ENCODE assay signal across 1 cellular context in genomic region chr12:54191550-54192022, GRCh38.
TF ChIP-seq lines count a peak whose summit lies in the region.

No MANE protein-coding gene starts in this region.

TF ChIP-seq in HEK293, 187 proteins besides CTCF, POLR2A, EP300 and RAD21 (continued from another document and continues in another):
- peak; percentile 68 for TF ChIP-seq ZNF76 (tag by site-specific recombination; IDR thresholded peaks at IDR 0.05; ENCODE audit: borderline replicate concordance, low read depth)
- TF ChIP-seq ZNF785 (tag by site-specific recombination; IDR thresholded peaks at IDR 0.05) = no peak
- TF ChIP-seq REST (tag by site-specific recombination; IDR thresholded peaks at IDR 0.05) = peak; percentile 40; the same call in 1 of the 2 replicates
- TF ChIP-seq, protein P1, sequence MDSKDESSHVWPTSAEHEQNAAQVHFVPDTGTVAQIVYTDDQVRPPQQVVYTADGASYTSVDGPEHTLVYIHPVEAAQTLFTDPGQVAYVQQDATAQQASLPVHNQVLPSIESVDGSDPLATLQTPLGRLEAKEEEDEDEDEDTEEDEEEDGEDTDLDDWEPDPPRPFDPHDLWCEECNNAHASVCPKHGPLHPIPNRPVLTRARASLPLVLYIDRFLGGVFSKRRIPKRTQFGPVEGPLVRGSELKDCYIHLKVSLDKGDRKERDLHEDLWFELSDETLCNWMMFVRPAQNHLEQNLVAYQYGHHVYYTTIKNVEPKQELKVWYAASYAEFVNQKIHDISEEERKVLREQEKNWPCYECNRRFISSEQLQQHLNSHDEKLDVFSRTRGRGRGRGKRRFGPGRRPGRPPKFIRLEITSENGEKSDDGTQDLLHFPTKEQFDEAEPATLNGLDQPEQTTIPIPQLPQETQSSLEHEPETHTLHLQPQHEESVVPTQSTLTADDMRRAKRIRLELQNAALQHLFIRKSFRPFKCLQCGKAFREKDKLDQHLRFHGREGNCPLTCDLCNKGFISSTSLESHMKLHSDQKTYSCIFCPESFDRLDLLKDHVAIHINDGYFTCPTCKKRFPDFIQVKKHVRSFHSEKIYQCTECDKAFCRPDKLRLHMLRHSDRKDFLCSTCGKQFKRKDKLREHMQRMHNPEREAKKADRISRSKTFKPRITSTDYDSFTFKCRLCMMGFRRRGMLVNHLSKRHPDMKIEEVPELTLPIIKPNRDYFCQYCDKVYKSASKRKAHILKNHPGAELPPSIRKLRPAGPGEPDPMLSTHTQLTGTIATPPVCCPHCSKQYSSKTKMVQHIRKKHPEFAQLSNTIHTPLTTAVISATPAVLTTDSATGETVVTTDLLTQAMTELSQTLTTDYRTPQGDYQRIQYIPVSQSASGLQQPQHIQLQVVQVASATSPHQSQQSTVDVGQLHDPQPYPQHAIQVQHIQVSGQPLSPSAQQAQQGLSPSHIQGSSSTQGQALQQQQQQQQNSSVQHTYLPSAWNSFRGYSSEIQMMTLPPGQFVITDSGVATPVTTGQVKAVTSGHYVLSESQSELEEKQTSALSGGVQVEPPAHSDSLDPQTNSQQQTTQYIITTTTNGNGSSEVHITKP (tag by site-specific recombination; IDR thresholded peaks at IDR 0.05) = peak; percentile 69
- no peak for TF ChIP-seq ZNF138 (tag by site-specific recombination; IDR thresholded peaks at IDR 0.05; ENCODE audit: borderline replicate concordance)
- TF ChIP-seq MYNN (tag by site-specific recombination; IDR thresholded peaks at IDR 0.05; ENCODE audit: borderline replicate concordance) = 0 out of 2 replicates have a peak, but pooled peaks have one; percentile 14
- no peak for TF ChIP-seq ZNF777 (tag by site-specific recombination; IDR thresholded peaks at IDR 0.05; ENCODE audit: borderline replicate concordance)
- TF ChIP-seq ZNF658 (tag by site-specific recombination; IDR thresholded peaks at IDR 0.05) = no peak
- no peak for TF ChIP-seq GLI4 (tag by site-specific recombination; IDR thresholded peaks at IDR 0.05)
- peak; percentile 64; the same call in 1 of the 2 replicates for TF ChIP-seq ZSCAN23 (tag by site-specific recombination; IDR thresholded peaks at IDR 0.05)
- peak; percentile 87 for TF ChIP-seq ZBTB8A (tag by site-specific recombination; IDR thresholded peaks at IDR 0.05)
- no peak; the same call in 1 of the 2 replicates for TF ChIP-seq FEZF1 (tag by site-specific recombination; IDR thresholded peaks at IDR 0.05)
- no peak for TF ChIP-seq ZNF473 (tag by site-specific recombination; IDR thresholded peaks at IDR 0.05)
- TF ChIP-seq, protein P2, sequence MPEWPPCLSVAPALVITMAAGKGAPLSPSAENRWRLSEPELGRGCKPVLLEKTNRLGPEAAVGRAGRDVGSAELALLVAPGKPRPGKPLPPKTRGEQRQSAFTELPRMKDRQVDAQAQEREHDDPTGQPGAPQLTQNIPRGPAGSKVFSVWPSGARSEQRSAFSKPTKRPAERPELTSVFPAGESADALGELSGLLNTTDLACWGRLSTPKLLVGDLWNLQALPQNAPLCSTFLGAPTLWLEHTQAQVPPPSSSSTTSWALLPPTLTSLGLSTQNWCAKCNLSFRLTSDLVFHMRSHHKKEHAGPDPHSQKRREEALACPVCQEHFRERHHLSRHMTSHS (tag by site-specific recombination; IDR thresholded peaks at IDR 0.05) = no peak
- no peak for TF ChIP-seq ZNF792 (tag by site-specific recombination; IDR thresholded peaks at IDR 0.05)
- no peak; the same call in 1 of the 2 replicates for TF ChIP-seq ZNF660 (tag by site-specific recombination; IDR thresholded peaks at IDR 0.05)
- no peak for TF ChIP-seq ZNF311 (tag by site-specific recombination; IDR thresholded peaks at IDR 0.05; ENCODE audit: borderline replicate concordance)
- no peak for TF ChIP-seq ZNF645 (tag by site-specific recombination; IDR thresholded peaks at IDR 0.05)
- TF ChIP-seq KLF1 (tag by site-specific recombination; IDR thresholded peaks at IDR 0.05) = no peak
- no peak for TF ChIP-seq ZFP41 (tag by site-specific recombination; IDR thresholded peaks at IDR 0.05; ENCODE audit: borderline replicate concordance)
- TF ChIP-seq SETDB1 (IDR thresholded peaks at IDR 0.05; ENCODE audit: insufficient read length, low read length) = no peak
- 0 out of 2 replicates have a peak, but pooled peaks have one; percentile 44 for TF ChIP-seq INSM2 (tag by site-specific recombination; IDR thresholded peaks at IDR 0.05)
- no peak for TF ChIP-seq ZNF768 (tag by site-specific recombination; IDR thresholded peaks at IDR 0.05)
- TF ChIP-seq ZNF10 (tag by site-specific recombination; IDR thresholded peaks at IDR 0.05) = no peak
- no peak for TF ChIP-seq ZNF514 (tag by site-specific recombination; IDR thresholded peaks at IDR 0.05)
- TF ChIP-seq, protein P3, sequence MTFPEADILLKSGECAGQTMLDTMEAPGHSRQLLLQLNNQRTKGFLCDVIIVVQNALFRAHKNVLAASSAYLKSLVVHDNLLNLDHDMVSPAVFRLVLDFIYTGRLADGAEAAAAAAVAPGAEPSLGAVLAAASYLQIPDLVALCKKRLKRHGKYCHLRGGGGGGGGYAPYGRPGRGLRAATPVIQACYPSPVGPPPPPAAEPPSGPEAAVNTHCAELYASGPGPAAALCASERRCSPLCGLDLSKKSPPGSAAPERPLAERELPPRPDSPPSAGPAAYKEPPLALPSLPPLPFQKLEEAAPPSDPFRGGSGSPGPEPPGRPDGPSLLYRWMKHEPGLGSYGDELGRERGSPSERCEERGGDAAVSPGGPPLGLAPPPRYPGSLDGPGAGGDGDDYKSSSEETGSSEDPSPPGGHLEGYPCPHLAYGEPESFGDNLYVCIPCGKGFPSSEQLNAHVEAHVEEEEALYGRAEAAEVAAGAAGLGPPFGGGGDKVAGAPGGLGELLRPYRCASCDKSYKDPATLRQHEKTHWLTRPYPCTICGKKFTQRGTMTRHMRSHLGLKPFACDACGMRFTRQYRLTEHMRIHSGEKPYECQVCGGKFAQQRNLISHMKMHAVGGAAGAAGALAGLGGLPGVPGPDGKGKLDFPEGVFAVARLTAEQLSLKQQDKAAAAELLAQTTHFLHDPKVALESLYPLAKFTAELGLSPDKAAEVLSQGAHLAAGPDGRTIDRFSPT (tag by site-specific recombination; IDR thresholded peaks at IDR 0.05) = no peak
- TF ChIP-seq, protein P4, sequence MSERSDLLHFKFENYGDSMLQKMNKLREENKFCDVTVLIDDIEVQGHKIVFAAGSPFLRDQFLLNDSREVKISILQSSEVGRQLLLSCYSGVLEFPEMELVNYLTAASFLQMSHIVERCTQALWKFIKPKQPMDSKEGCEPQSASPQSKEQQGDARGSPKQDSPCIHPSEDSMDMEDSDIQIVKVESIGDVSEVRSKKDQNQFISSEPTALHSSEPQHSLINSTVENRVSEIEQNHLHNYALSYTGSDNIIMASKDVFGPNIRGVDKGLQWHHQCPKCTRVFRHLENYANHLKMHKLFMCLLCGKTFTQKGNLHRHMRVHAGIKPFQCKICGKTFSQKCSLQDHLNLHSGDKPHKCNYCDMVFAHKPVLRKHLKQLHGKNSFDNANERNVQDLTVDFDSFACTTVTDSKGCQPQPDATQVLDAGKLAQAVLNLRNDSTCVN (tag by site-specific recombination; optimal IDR thresholded peaks at IDR 0.05) = peak; percentile 11
- TF ChIP-seq, protein P5, sequence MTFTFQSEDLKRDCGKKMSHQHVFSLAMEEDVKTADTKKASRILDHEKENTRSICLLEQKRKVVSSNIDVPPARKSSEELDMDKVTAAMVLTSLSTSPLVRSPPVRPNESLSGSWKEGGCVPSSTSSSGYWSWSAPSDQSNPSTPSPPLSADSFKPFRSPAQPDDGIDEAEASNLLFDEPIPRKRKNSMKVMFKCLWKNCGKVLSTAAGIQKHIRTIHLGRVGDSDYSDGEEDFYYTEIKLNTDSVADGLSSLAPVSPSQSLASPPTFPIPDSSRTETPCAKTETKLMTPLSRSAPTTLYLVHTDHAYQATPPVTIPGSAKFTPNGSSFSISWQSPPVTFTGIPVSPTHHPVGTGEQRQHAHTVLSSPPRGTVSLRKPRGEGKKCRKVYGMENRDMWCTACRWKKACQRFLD (tag by site-specific recombination; IDR thresholded peaks at IDR 0.05) = no peak
- no peak for TF ChIP-seq ZNF521 (tag by site-specific recombination; IDR thresholded peaks at IDR 0.05)
- TF ChIP-seq ZNF16 (tag by site-specific recombination; IDR thresholded peaks at IDR 0.05; ENCODE audit: low read depth) = no peak
- TF ChIP-seq ZNF146 (tag by site-specific recombination; IDR thresholded peaks at IDR 0.05) = no peak
- TF ChIP-seq RBAK (tag by site-specific recombination; IDR thresholded peaks at IDR 0.05) = no peak
- peak; percentile 96 for TF ChIP-seq ZNF335 (tag by site-specific recombination; conservative IDR thresholded peaks at IDR 0.05)
- TF ChIP-seq ZNF404 (tag by site-specific recombination; IDR thresholded peaks at IDR 0.05) = 0 out of 2 replicates have a peak, but pooled peaks have one; percentile 6
- no peak; the same call in 1 of the 2 replicates for TF ChIP-seq YY1 (tag by site-specific recombination; IDR thresholded peaks at IDR 0.05)
- no peak for TF ChIP-seq ZNF624 (tag by site-specific recombination; IDR thresholded peaks at IDR 0.05)
- no peak for TF ChIP-seq ZNF266 (tag by site-specific recombination; IDR thresholded peaks at IDR 0.05; ENCODE audit: low read depth)
- no peak for TF ChIP-seq SCRT1 (tag by site-specific recombination; IDR thresholded peaks at IDR 0.05; ENCODE audit: borderline replicate concordance)
- TF ChIP-seq IKZF3 (tag by site-specific recombination; IDR thresholded peaks at IDR 0.05) = peak; percentile 54; the same call in 1 of the 2 replicates
- no peak for TF ChIP-seq ZNF549 (tag by site-specific recombination; IDR thresholded peaks at IDR 0.05)
- TF ChIP-seq, protein P6, sequence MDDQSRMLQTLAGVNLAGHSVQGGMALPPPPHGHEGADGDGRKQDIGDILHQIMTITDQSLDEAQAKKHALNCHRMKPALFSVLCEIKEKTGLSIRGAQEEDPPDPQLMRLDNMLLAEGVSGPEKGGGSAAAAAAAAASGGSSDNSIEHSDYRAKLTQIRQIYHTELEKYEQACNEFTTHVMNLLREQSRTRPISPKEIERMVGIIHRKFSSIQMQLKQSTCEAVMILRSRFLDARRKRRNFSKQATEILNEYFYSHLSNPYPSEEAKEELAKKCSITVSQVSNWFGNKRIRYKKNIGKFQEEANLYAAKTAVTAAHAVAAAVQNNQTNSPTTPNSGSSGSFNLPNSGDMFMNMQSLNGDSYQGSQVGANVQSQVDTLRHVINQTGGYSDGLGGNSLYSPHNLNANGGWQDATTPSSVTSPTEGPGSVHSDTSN (CRISPR knock-in tag; IDR thresholded peaks at IDR 0.05) = no peak
- TF ChIP-seq KLF16 (tag by site-specific recombination; IDR thresholded peaks at IDR 0.05) = peak; percentile 69
- TF ChIP-seq ZNF23 (tag by site-specific recombination; IDR thresholded peaks at IDR 0.05; ENCODE audit: borderline replicate concordance) = no peak
- TF ChIP-seq, protein P7, sequence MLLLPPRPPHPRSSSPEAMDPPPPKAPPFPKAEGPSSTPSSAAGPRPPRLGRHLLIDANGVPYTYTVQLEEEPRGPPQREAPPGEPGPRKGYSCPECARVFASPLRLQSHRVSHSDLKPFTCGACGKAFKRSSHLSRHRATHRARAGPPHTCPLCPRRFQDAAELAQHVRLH (tag by site-specific recombination; IDR thresholded peaks at IDR 0.05) = peak; percentile 36; the same call in 1 of the 2 replicates
- no peak for TF ChIP-seq ZNF501 (tag by site-specific recombination; IDR thresholded peaks at IDR 0.05)
- TF ChIP-seq SP2 (tag by site-specific recombination; IDR thresholded peaks at IDR 0.05) = no peak; the same call in 1 of the 2 replicates
- TF ChIP-seq YY2 (tag by site-specific recombination; IDR thresholded peaks at IDR 0.05) = no peak
- TF ChIP-seq ZNF629 (tag by site-specific recombination; IDR thresholded peaks at IDR 0.05) = peak; percentile 82
- TF ChIP-seq ZNF133 (tag by site-specific recombination; IDR thresholded peaks at IDR 0.05) = no peak
